13 cellular contexts compared by ENCODE assay signal in genomic region chr2:172279843-172280242, GRCh38.
DNase-seq lines count a peak whose midpoint lies in the region; ATAC-seq, FAIRE-seq and TF ChIP-seq lines count a peak whose summit lies in the region.
"Had no signal": no experiment of that assay in that cellular context is flagged by ENCODE, and none has a peak within 500 bp of the region (broad histone marks: within the 10 kb centered on the region; RNA-seq: fewer than 3 reads in every experiment).

No MANE protein-coding gene starts in this region.

- H3K27ac Mint-ChIP-seq in CD14-positive monocyte = peak overlapping the region in 4 of 7 donors; percentile 40 to 79 (median 68)
- H3K27ac Mint-ChIP-seq: IgD-negative memory B cell had no signal

- ATAC-seq in esophagus mucosa = peak; percentile 21

- H3K27me3 ChIP-seq in prostate gland (replicated peaks; ENCODE audit: insufficient read depth) = no peaks in the 10 kb centered on the region

- DNase-seq in CD14-positive monocyte (ENCODE audit: low spot score) = no peak
- DNase-seq in HT-29 (ENCODE audit: low spot score) = peak; percentile 20
- peak; percentile 21 for DNase-seq in RWPE1 (ENCODE audit: low spot score)
- no peak for DNase-seq in head of caudate nucleus
- no peak for DNase-seq in GM12892 (ENCODE audit: insufficient read length)
- DNase-seq in prostate gland (ENCODE audit: low spot score) = no peak
- DNase-seq: ACHN, NCI-H1092 treated with DMSO at 0.1 percent for 48 hours, NCI-H446, NCI-H82 had no signal

- POLR2A ChIA-PET in RWPE1 (lab: Yijun Ruan, JAX; ENCODE audit: low non-redundant PET) = no interaction called here

- no peak overlapping the region for H3K4me3 Mint-ChIP-seq in CD14-positive monocyte

- intact Hi-C loops in CD14-positive monocyte (cut with micrococcal nuclease) (loop anchor here in 1 of 2 donors (10.0 kb wide), 1 partner anchor 65 kb away; no protein-coding TSS in a partner anchor), head of caudate nucleus (cut with DNase I) (no loop called here), prostate gland (cut with DNase I) (no loop called here)

- no peaks in the 10 kb centered on the region for H3K9me3 ChIP-seq in prostate gland

- H3K4me1 ChIP-seq in prostate gland (replicated peaks) = no peaks in the 10 kb centered on the region

- H3K4me3 ChIP-seq in prostate gland = no peak overlapping the region

- H3K27me3 Mint-ChIP-seq in CD14-positive monocyte (ENCODE audit: low read depth in 3 of 3) = peaks cover 0 to 1% (median 0%) of the 10 kb centered on the region in 3 donors

- H3K27ac ChIP-seq in RWPE1 (no peak overlapping the region), prostate gland (no peak overlapping the region)

- peaks cover 61% of the 10 kb centered on the region for H3K4me1 Mint-ChIP-seq in CD14-positive monocyte

- no peak for FAIRE-seq in GM12892 (lab: Jason Lieb, UNC)
- FAIRE-seq: H54 had no signal

- TF ChIP-seq CTCF in CD14-positive monocyte (IDR thresholded peaks at IDR 0.05) (no peak), RWPE1 (conservative IDR thresholded peaks at IDR 0.05; ENCODE audit: low read depth) (no peak), prostate gland (IDR thresholded peaks at IDR 0.05) (no peak)

- H3K36me3 Mint-ChIP-seq in CD14-positive monocyte = peaks cover 0 to 4% of the 10 kb centered on the region in 2 donors
- H3K36me3 Mint-ChIP-seq: IgD-negative memory B cell had no signal

- TF ChIP-seq POLR2A in GM12892 (IDR thresholded peaks at IDR 0.05; ENCODE audit: low read depth, low read length) = no peak
- TF ChIP-seq POLR2A in prostate gland (IDR thresholded peaks at IDR 0.05) = no peak

- CTCF ChIA-PET in RWPE1 (lab: Yijun Ruan, JAX) = no interaction called here

- peaks cover 6 to 14% (median 8%) of the 10 kb centered on the region in 7 donors for H3K9me3 Mint-ChIP-seq in CD14-positive monocyte

- H3K36me3 ChIP-seq in prostate gland = no peaks in the 10 kb centered on the region

Comparison
In these comparisons a context has a peak if more than half of its experiments do, and no peak if none do; other contexts are left out.
1. DNase-seq: peak in HT-29 (single experiment) and RWPE1 (single experiment); none in CD14-positive monocyte (single experiment), head of caudate nucleus (0 of 42), GM12892 (single experiment) and prostate gland (single experiment).